In the genomic region with DNA sequence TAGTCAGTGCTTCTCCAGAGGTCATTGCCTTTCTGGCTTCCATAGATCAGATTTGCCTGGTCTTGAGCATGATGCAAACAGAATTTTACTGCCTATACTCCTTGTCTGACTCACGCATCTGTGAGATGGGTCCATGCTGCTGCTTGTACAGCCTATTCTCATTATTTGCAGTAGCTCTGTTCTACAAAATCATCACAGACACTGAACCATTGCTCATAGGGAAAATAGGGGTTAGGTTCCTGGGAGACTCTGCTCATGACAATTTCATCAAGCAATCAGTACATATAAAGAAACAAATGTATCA, we compare ENCODE assay signal across 18 cellular contexts.
"Had no signal": no experiment of that assay in that cellular context is flagged by ENCODE, and none has a peak within 500 bp of the region (broad histone marks: within the 10 kb centered on the region; RNA-seq: fewer than 3 reads in every experiment).

No MANE protein-coding gene starts in this region.

- H3K27ac Mint-ChIP-seq: activated naive CD8-positive, alpha-beta T cell treated with anti-CD3 and anti-CD28 coated beads for 36 hours; activated T-helper 2 cell treated with anti-CD3 and anti-CD28 coated beads, Interferon-gamma antibody, Interleukin-2, Interleukin-4, amounts not matched to agents 10 μg/mL and 5 μg/mL and 100 μg/mL, durations not matched to agents 14 hours and 24 hours and 36 hours; natural killer cell treated with Interleukin-12 subunit alpha and Interleukin-12 subunit beta and Interleukin-15 and Interleukin-18, amount 100 ng/mL, for 72 hours; stimulated activated naive CD8-positive, alpha-beta T cell treated with anti-CD3 and anti-CD28 coated beads, Interleukin-15, Interleukin-2, amounts not matched to agents 100 ng/mL and 50 ng/mL, for 24 hours had no signal

- H3K4me1 ChIP-seq: foreskin keratinocyte, pancreas, psoas muscle, right atrium auricular region had no signal

- H3K36me3 ChIP-seq: left lung, neutrophil, pancreas, right atrium auricular region, thyroid gland had no signal

- H3K4me3 ChIP-seq: left lung, pancreas, psoas muscle, right atrium auricular region, thyroid gland had no signal

- H3K27me3 ChIP-seq: left lung, neutrophil, pancreas, right atrium auricular region, thyroid gland had no signal

- H3K4me3 Mint-ChIP-seq: activated naive CD8-positive, alpha-beta T cell treated with anti-CD3 and anti-CD28 coated beads for 36 hours; activated T-cell treated with anti-CD3 and anti-CD28 coated beads, Interleukin-2, amount 50 U/mL, for 4 hours; natural killer cell treated with Interleukin-12 subunit alpha and Interleukin-12 subunit beta and Interleukin-15 and Interleukin-18, amount 100 ng/mL, for 72 hours; stimulated activated naive CD8-positive, alpha-beta T cell treated with anti-CD3 and anti-CD28 coated beads, Interleukin-15, Interleukin-2, amounts not matched to agents 100 ng/mL and 50 ng/mL, for 24 hours had no signal

- H3K27ac ChIP-seq: foreskin keratinocyte, left lung, neutrophil, pancreas, psoas muscle, right atrium auricular region had no signal

- DNase-seq: activated CD4-positive, alpha-beta T cell treated with anti-CD3 and anti-CD28 coated beads, Interleukin-2, amount 50 U/mL, for 48 hours; activated CD4-positive, CD25-positive, alpha-beta regulatory T cell; activated CD8-positive, alpha-beta memory T cell treated with anti-CD3 and anti-CD28 coated beads, Interleukin-2, amount 50 U/mL, for 48 hours; activated naive CD8-positive, alpha-beta T cell treated with anti-CD3 and anti-CD28 coated beads for 36 hours; effector CD8-positive, alpha-beta T cell; left lung; psoas muscle; stimulated activated CD4-positive, alpha-beta T cell treated with anti-CD3 and anti-CD28 coated beads, Interleukin-12 subunit alpha, Interleukin-12 subunit beta, amount 100 ng/mL, for 4 hours; T-helper 9 cell had no signal

- H3K36me3 Mint-ChIP-seq: activated naive CD8-positive, alpha-beta T cell treated with anti-CD3 and anti-CD28 coated beads for 36 hours; natural killer cell treated with Interleukin-12 subunit alpha and Interleukin-12 subunit beta and Interleukin-15 and Interleukin-18, amount 100 ng/mL, for 72 hours had no signal

- H3K27me3 Mint-ChIP-seq: activated naive CD8-positive, alpha-beta T cell treated with anti-CD3 and anti-CD28 coated beads for 36 hours; natural killer cell treated with Interleukin-12 subunit alpha and Interleukin-12 subunit beta and Interleukin-15 and Interleukin-18, amount 100 ng/mL, for 72 hours had no signal

- H3K9me3 ChIP-seq: left lung, neutrophil, pancreas, psoas muscle, right atrium auricular region, thyroid gland had no signal
